Comparison of ENCODE assay signal across 8 cellular contexts in genomic region chr15:59299919-59300617, GRCh38.
A peak's percentile ranks its signal among the peaks of the same experiment; 100 is the strongest.
DNase-seq lines count a peak whose midpoint lies in the region; ATAC-seq and TF ChIP-seq lines count a peak whose summit lies in the region.

No MANE protein-coding gene starts in this region.

- no peaks in the 10 kb centered on the region for H3K27me3 ChIP-seq in CD8-positive, alpha-beta T cell (ENCODE audit: insufficient read depth, low read length)
- no peaks in the 10 kb centered on the region for H3K27me3 ChIP-seq in lung (ENCODE audit: control insufficient read depth, insufficient read depth)
- no peaks in the 10 kb centered on the region for H3K27me3 ChIP-seq in neural progenitor cell

- H3K4me3 Mint-ChIP-seq in CD8-positive, alpha-beta T cell = peak overlapping the region; percentile 71
- H3K4me3 Mint-ChIP-seq in IgD-negative memory B cell (peak overlapping the region; percentile 14 to 90 (median 58)), activated B cell treated with CpG ODN at 0.5 μM for 24 hours (peak overlapping the region; percentile 71), neural progenitor cell (no peak overlapping the region)

- no peaks in the 10 kb centered on the region for H3K36me3 Mint-ChIP-seq in CD8-positive, alpha-beta T cell
- H3K36me3 Mint-ChIP-seq in IgD-negative memory B cell (no peaks in the 10 kb centered on the region), activated B cell treated with CpG ODN at 0.5 μM for 24 hours (ENCODE audit: low read depth) (peaks cover 3% of the 10 kb centered on the region), neural progenitor cell (no peaks in the 10 kb centered on the region)

- POLR2A ChIA-PET in CD8-positive, alpha-beta T cell (lab: Charles Lee) = interaction anchor here (1.0 to 1.1 kb wide), 4 partner anchors 9 to 927 kb away, joined by 3 to 7 read pairs (median 3); no protein-coding TSS in a partner anchor
- POLR2A ChIA-PET in activated B cell treated with CpG ODN at 0.5 μM for 24 hours (lab: Charles Lee) = interaction anchor here (0.6 to 2.8 kb wide), 33 partner anchors 10 to 1099 kb away, joined by 3 to 18 read pairs (median 4); partner anchors contain the start of genes CCNB2 and MYO1E

- peaks cover 28% of the 10 kb centered on the region for H3K4me1 Mint-ChIP-seq in CD8-positive, alpha-beta T cell (ENCODE audit: low read depth)
- H3K4me1 Mint-ChIP-seq in IgD-negative memory B cell = peaks cover 55 to 66% (median 64%) of the 10 kb centered on the region in 3 donors
- peaks cover 93% of the 10 kb centered on the region for H3K4me1 Mint-ChIP-seq in activated B cell treated with CpG ODN at 0.5 μM for 24 hours
- H3K4me1 Mint-ChIP-seq in neural progenitor cell = peaks cover 20% of the 10 kb centered on the region

- no peak overlapping the region for H3K4me2 ChIP-seq in neural progenitor cell

- H3K79me2 ChIP-seq in neural progenitor cell (ENCODE audit: low read depth) = no peaks in the 10 kb centered on the region

- DNase-seq in CD8-positive, alpha-beta T cell = peak; percentile 44 to 80 (median 59)
- DNase-seq in activated B cell treated with CpG ODN at 0.5 μM for 24 hours = peak; percentile 58
- DNase-seq in central memory CD4-positive, alpha-beta T cell = peak; percentile 70
- peak; percentile 88 for DNase-seq in lung (ENCODE audit: low spot score)
- DNase-seq in stimulated activated CD8-positive, alpha-beta memory T cell treated with anti-CD3 and anti-CD28 coated beads, Interleukin-4, amount 100 ng/mL, for 24 hours (ENCODE audit: low read depth) = peak; percentile 58
- no peak for DNase-seq in neural progenitor cell (ENCODE audit: low spot score)

- CTCF ChIA-PET in CD8-positive, alpha-beta T cell (lab: Charles Lee) = interaction anchor here (1.7 kb wide), 1 partner anchor 53 kb away, joined by 7 read pairs; no protein-coding TSS in a partner anchor
- CTCF ChIA-PET in activated B cell treated with CpG ODN at 0.5 μM for 24 hours (lab: Charles Lee) = interaction anchor here (0.6 to 2.5 kb wide), 9 partner anchors 9 to 233 kb away, joined by 3 to 9 read pairs (median 3); no protein-coding TSS in a partner anchor

- peaks cover 7% of the 10 kb centered on the region for H4K20me1 ChIP-seq in neural progenitor cell (ENCODE audit: low read depth)

- H3K4me3 ChIP-seq in CD8-positive, alpha-beta T cell (ENCODE audit: low read depth, low read length) = peak overlapping the region; percentile 13
- H3K4me3 ChIP-seq in lung (no peak overlapping the region), neural progenitor cell (no peak overlapping the region)

- WGBS in lung, 2 donors = 21 to 30% methylated on average over 9 of the region's 9 CpGs

- peak overlapping the region; percentile 60 for H3K27ac Mint-ChIP-seq in CD8-positive, alpha-beta T cell
- peak overlapping the region; percentile 71 to 90 (median 81) for H3K27ac Mint-ChIP-seq in IgD-negative memory B cell
- H3K27ac Mint-ChIP-seq in activated B cell treated with CpG ODN at 0.5 μM for 24 hours = peak overlapping the region; percentile 94
- no peak overlapping the region for H3K27ac Mint-ChIP-seq in neural progenitor cell

- H3K36me3 ChIP-seq in CD8-positive, alpha-beta T cell (ENCODE audit: insufficient read depth, low read length) = no peaks in the 10 kb centered on the region
- no peaks in the 10 kb centered on the region for H3K36me3 ChIP-seq in lung (ENCODE audit: control insufficient read depth in 2 of 2, insufficient read depth in 2 of 2, low read length in 2 of 2)
- H3K36me3 ChIP-seq in neural progenitor cell = no peaks in the 10 kb centered on the region

- H3K27ac ChIP-seq in CD8-positive, alpha-beta T cell (ENCODE audit: low read depth, low read length) = no peak overlapping the region
- H3K27ac ChIP-seq in lung (ENCODE audit: low read depth in 1 of 2, low read length in 1 of 2) = peak overlapping the region in 1 of 2 donors; percentile 84
- H3K27ac ChIP-seq in neural progenitor cell = no peak overlapping the region

- no peaks in the 10 kb centered on the region for H3F3A ChIP-seq in neural progenitor cell (ENCODE audit: low read depth)

- no peaks in the 10 kb centered on the region for H3K9me3 Mint-ChIP-seq in CD8-positive, alpha-beta T cell
- no peaks in the 10 kb centered on the region for H3K9me3 Mint-ChIP-seq in IgD-negative memory B cell
- H3K9me3 Mint-ChIP-seq in activated B cell treated with CpG ODN at 0.5 μM for 24 hours = no peaks in the 10 kb centered on the region
- no peaks in the 10 kb centered on the region for H3K9me3 Mint-ChIP-seq in neural progenitor cell

- H3K9me3 ChIP-seq in CD8-positive, alpha-beta T cell (ENCODE audit: low read length) = no peaks in the 10 kb centered on the region
- peaks cover 0 to 2% of the 10 kb centered on the region in 2 donors for H3K9me3 ChIP-seq in lung (ENCODE audit: control insufficient read depth in 2 of 2, insufficient read depth in 1 of 2, low read length in 1 of 2)
- H3K9me3 ChIP-seq in neural progenitor cell (ENCODE audit: low read depth) = no peaks in the 10 kb centered on the region

- peaks cover 21% of the 10 kb centered on the region for H3K4me1 ChIP-seq in CD8-positive, alpha-beta T cell (ENCODE audit: insufficient read depth, low read length)
- H3K4me1 ChIP-seq in lung (ENCODE audit: control insufficient read depth in 2 of 2, insufficient read depth in 2 of 2, low read length in 2 of 2) (peaks cover 13 to 23% of the 10 kb centered on the region in 2 donors), neural progenitor cell (peaks cover 20% of the 10 kb centered on the region)

- intact Hi-C loops in CD8-positive, alpha-beta T cell (cut with DNase I, micrococcal nuclease) = loop anchor here in 1 of 2 experiments (5.0 kb wide), 1 partner anchor 323 kb away; no protein-coding TSS in a partner anchor
- intact Hi-C loops in activated B cell treated with CpG ODN at 0.5 μM for 24 hours (cut with micrococcal nuclease) = loop anchor here (1.0 to 5.0 kb wide), 10 partner anchors 29 to 387 kb away; partner anchors contain the start of gene BNIP2

- ATAC-seq in CD8-positive, alpha-beta T cell = peak; percentile 98
- ATAC-seq in GM21447 (IDR thresholded peaks at IDR 0.05; ENCODE audit: unreplicated experiment) (peak; percentile 59), activated B cell treated with CpG ODN at 0.5 μM for 24 hours (ENCODE audit: low read depth) (peak; percentile 76), lung (ENCODE audit: insufficient read depth, low FRiP score) (peak; percentile 88)

- no peak overlapping the region for H2AFZ ChIP-seq in neural progenitor cell (replicated peaks)

- H3K9ac ChIP-seq in neural progenitor cell = no peak overlapping the region

- no peaks in the 10 kb centered on the region for H3K27me3 Mint-ChIP-seq in CD8-positive, alpha-beta T cell (ENCODE audit: low read depth)
- H3K27me3 Mint-ChIP-seq in IgD-negative memory B cell = no peaks in the 10 kb centered on the region
- H3K27me3 Mint-ChIP-seq in activated B cell treated with CpG ODN at 0.5 μM for 24 hours = no peaks in the 10 kb centered on the region
- H3K27me3 Mint-ChIP-seq in neural progenitor cell (ENCODE audit: insufficient read depth, low read depth) = no peaks in the 10 kb centered on the region

- no peak for TF ChIP-seq CTCF in CD8-positive, alpha-beta T cell (IDR thresholded peaks at IDR 0.05)
- no peak for TF ChIP-seq CTCF in activated B cell treated with CpG ODN at 0.5 μM for 24 hours (IDR thresholded peaks at IDR 0.05)
- no peak for TF ChIP-seq CTCF in lung (IDR thresholded peaks at IDR 0.05; ENCODE audit: control extremely low read depth, extremely low read depth)
- TF ChIP-seq CTCF in neural progenitor cell (IDR thresholded peaks at IDR 0.05) = no peak
